ENCODE assay signal across 10 cellular contexts in genomic region chr15:41511331-41512077, GRCh38. TPM values are rescaled to one million over a fixed set of nuclear protein-coding genes. Genes with fewer than 3 reads are reported as not detected.
DNase-seq lines count a peak whose midpoint lies in the region; ATAC-seq and TF ChIP-seq lines count a peak whose summit lies in the region.
"Had no signal": no experiment of that assay in that cellular context is flagged by ENCODE, and none has a peak within 500 bp of the region (broad histone marks: within the 10 kb centered on the region; RNA-seq: fewer than 3 reads in every experiment).

No MANE protein-coding gene starts in this region.

- no peak overlapping the region for H3K27ac ChIP-seq in esophagus squamous epithelium
- H3K27ac ChIP-seq: adrenal gland had no signal

- DNase-seq in NCI-H748 (lab: John Stamatoyannopoulos, UW; ENCODE audit: unreplicated experiment) = peak; percentile 20
- no peak for DNase-seq in NCI-H748 treated with DMSO at 0.1 percent for 48 hours (lab: John Stamatoyannopoulos, UW)
- DNase-seq in esophagus squamous epithelium (lab: John Stamatoyannopoulos, UW) = no peak
- peak; percentile 38 for DNase-seq in retina
- no peak for DNase-seq in cerebellar nuclear complex (lab: John Stamatoyannopoulos, UW)
- no peak for DNase-seq in foreskin fibroblast
- DNase-seq: activated CD4-positive, CD25-positive, alpha-beta regulatory T cell treated with anti-CD3 and anti-CD28 coated beads, Interleukin-2, amount 50 U/mL, for 72 hours; adrenal gland had no signal

- peaks cover 7 to 70% (median 21%) of the 10 kb centered on the region in 4 donors for H3K27me3 ChIP-seq in esophagus squamous epithelium

- H3K9me3 ChIP-seq in esophagus squamous epithelium = no peaks in the 10 kb centered on the region
- H3K9me3 ChIP-seq: adrenal gland had no signal

- TF ChIP-seq CTCF in esophagus squamous epithelium (IDR thresholded peaks at IDR 0.05) (no peak), foreskin fibroblast (IDR thresholded peaks at IDR 0.05; ENCODE audit: low read depth, low read length) (no peak)

- WGBS in esophagus squamous epithelium, 2 donors = no CpG with 5 or more reads among the region's 76 CpGs

- no peak for TF ChIP-seq EP300 in Ishikawa (IDR thresholded peaks at IDR 0.05; ENCODE audit: borderline replicate concordance)

- ATAC-seq in HG03159 (IDR thresholded peaks at IDR 0.05; ENCODE audit: unreplicated experiment) = no peak

- no peak for TF ChIP-seq POLR2A in esophagus squamous epithelium (IDR thresholded peaks at IDR 0.05)

- intact Hi-C loops in esophagus squamous epithelium (cut with DNase I) = no loop called here

- H3K4me1 ChIP-seq in esophagus squamous epithelium = peaks cover 21 to 42% (median 27%) of the 10 kb centered on the region in 3 donors

- H3K36me3 ChIP-seq in esophagus squamous epithelium = no peaks in the 10 kb centered on the region
- H3K36me3 ChIP-seq: adrenal gland had no signal

- TF ChIP-seq RAD21 in Ishikawa (IDR thresholded peaks at IDR 0.05; ENCODE audit: low read depth) = peak; percentile 7; the same call in 1 of the 2 replicates

- H3K4me3 ChIP-seq in esophagus squamous epithelium (peak overlapping the region; percentile 12 to 60 (median 40)), foreskin fibroblast (ENCODE audit: low read depth in 1 of 2, low read length in 2 of 2) (no peak overlapping the region)

TF ChIP-seq in Ishikawa, 13 proteins besides CTCF, POLR2A, EP300 and RAD21:
- no peak for TF ChIP-seq CREB1 (IDR thresholded peaks at IDR 0.05; ENCODE audit: low read depth)
- TF ChIP-seq MAX (IDR thresholded peaks at IDR 0.05) = no peak
- TF ChIP-seq ZBTB7A (IDR thresholded peaks at IDR 0.05; ENCODE audit: low read depth) = 0 out of 2 replicates have a peak, but pooled peaks have one; percentile 18

RNA-seq across cellular contexts. Expression of gene LTK, which starts 2.1 kb away (rescaled TPM):
- under 1 TPM in 2 of 4 donors, not detected in 2; 0.38 to 0.82 TPM for total RNA-seq in esophagus squamous epithelium

RNA-seq across cellular contexts. Expression of gene ITPKA, which starts 17.8 kb away (rescaled TPM):
- under 1 TPM in 3 of 4 donors, not detected in 1; 0.19 to 0.76 (median 0.57) TPM for total RNA-seq in esophagus squamous epithelium

RNA-seq across cellular contexts. Expression of gene RPAP1, which starts 32.6 kb away (rescaled TPM):
- 10 to 100 TPM; 15.3 to 22.6 (median 19.8) TPM for total RNA-seq in esophagus squamous epithelium

RNA-seq across cellular contexts. Expression of gene TYRO3, which starts 47.5 kb away (rescaled TPM):
- total RNA-seq in esophagus squamous epithelium = 10 to 100 TPM in 3 of 4 donors, 1 to 10 TPM in 1; 6.5 to 16.9 (median 11.2) TPM

Comparison
In these comparisons a context has a peak if more than half of its experiments do, and no peak if none do; other contexts are left out.
1. DNase-seq: peak in NCI-H748 (single experiment) and retina (single experiment); none in NCI-H748 treated with DMSO at 0.1 percent for 48 hours (single experiment), esophagus squamous epithelium (single experiment), cerebellar nuclear complex (0 of 2) and foreskin fibroblast (0 of 2).
2. H3K4me3 ChIP-seq: peak in esophagus squamous epithelium (4 of 4); none in foreskin fibroblast (0 of 2).